40 cellular contexts compared by ENCODE assay signal in genomic region chr17:3381957-3382356, GRCh38. TPM values are rescaled to one million over a fixed set of nuclear protein-coding genes. Genes with fewer than 3 reads are reported as not detected.
"Had no signal": no experiment of that assay in that cellular context is flagged by ENCODE, and none has a peak within 500 bp of the region (broad histone marks: within the 10 kb centered on the region; RNA-seq: fewer than 3 reads in every experiment).

No MANE protein-coding gene starts in this region.

- H3K27ac Mint-ChIP-seq: activated B cell treated with CpG ODN at 0.5 μM for 24 hours; activated CD4-positive, alpha-beta memory T cell treated with anti-CD3 and anti-CD28 coated beads for 36 hours; activated CD4-positive, alpha-beta T cell treated with anti-CD3 and anti-CD28 coated beads, Interleukin-2, amount 10 ng/mL, durations not matched to agents 24 days and 14 days; activated CD8-positive, alpha-beta T cell treated with anti-CD3 and anti-CD28 coated beads for 36 hours; activated naive CD4-positive, alpha-beta T cell treated with anti-CD3 and anti-CD28 coated beads for 36 hours; activated naive CD4-positive, alpha-beta T cell treated with anti-CD3 and anti-CD28 coated beads, Interleukin-2, amount 50 U/mL, for 72 hours; activated naive CD8-positive, alpha-beta T cell treated with anti-CD3 and anti-CD28 coated beads for 36 hours; activated T-cell treated with anti-CD3 and anti-CD28 coated beads, Interleukin-2, amount 50 U/mL, for 72 hours; activated T-helper 1 cell treated with anti-CD3 and anti-CD28 coated beads, Interleukin-12 subunit alpha, Interleukin-12 subunit beta, Interleukin-2, Interleukin-4 antibody, amounts not matched to agents 30 ng/mL and 10 ng/mL and 1 ng/mL, durations not matched to agents 14 hours and 24 hours and 36 hours; activated T-helper 17 cell treated with anti-CD3 and anti-CD28 coated beads, Interleukin-2, amount 50 U/mL, for 72 hours; brain; T-helper 1 cell treated with Interleukin-12 subunit alpha and Interleukin-12 subunit beta and Interleukin-4 antibody, amounts not matched to agents 30 μg/mL and 1 μg/mL, for 36 hours; T-helper 2 cell treated with Interferon-gamma antibody and Interleukin-4, amounts not matched to agents 5 μg/mL and 100 μg/mL, for 36 hours had no signal

- H3K4me3 ChIP-seq: adrenal gland, ascending aorta, cardiac muscle cell had no signal

- H3K27me3 ChIP-seq: ascending aorta, cardiac muscle cell had no signal

- H3K36me3 ChIP-seq: adrenal gland, ascending aorta, cardiac muscle cell, WERI-Rb-1 had no signal

- H3K9me3 ChIP-seq: adrenal gland, ascending aorta had no signal

- H3K9me3 Mint-ChIP-seq: activated B cell treated with CpG ODN at 0.5 μM for 24 hours; activated CD4-positive, alpha-beta memory T cell treated with anti-CD3 and anti-CD28 coated beads for 36 hours; activated CD4-positive, alpha-beta T cell treated with anti-CD3 and anti-CD28 coated beads, Interleukin-2, amount 10 ng/mL, durations not matched to agents 24 days and 14 days; activated CD8-positive, alpha-beta T cell treated with anti-CD3 and anti-CD28 coated beads for 36 hours; activated naive CD4-positive, alpha-beta T cell treated with anti-CD3 and anti-CD28 coated beads for 36 hours; activated naive CD8-positive, alpha-beta T cell treated with anti-CD3 and anti-CD28 coated beads for 36 hours; activated T-helper 1 cell treated with anti-CD3 and anti-CD28 coated beads, Interleukin-12 subunit alpha, Interleukin-12 subunit beta, Interleukin-2, Interleukin-4 antibody, amounts not matched to agents 30 ng/mL and 10 ng/mL and 1 ng/mL, durations not matched to agents 14 hours and 24 hours and 36 hours; activated T-helper 17 cell treated with anti-CD3 and anti-CD28 coated beads, Interleukin-2, amount 50 U/mL, for 72 hours; central memory CD8-positive, alpha-beta T cell; T-helper 2 cell treated with Interferon-gamma antibody and Interleukin-4, amounts not matched to agents 5 μg/mL and 100 μg/mL, for 36 hours had no signal

- DNase-seq: activated B cell treated with CpG ODN at 0.5 μM for 24 hours; activated CD4-positive, alpha-beta memory T cell treated with anti-CD3 and anti-CD28 coated beads for 36 hours; activated CD4-positive, alpha-beta T cell treated with anti-CD3 and anti-CD28 coated beads for 4 hours; activated CD4-positive, alpha-beta T cell treated with anti-CD3 and anti-CD28 coated beads, Interleukin-2, amount 10 ng/mL, durations not matched to agents 24 days and 14 days; activated CD4-positive, alpha-beta T cell treated with anti-CD3 and anti-CD28 coated beads, Interleukin-2, amount 50 U/mL, for 1 hour; activated CD4-positive, alpha-beta T cell treated with anti-CD3 and anti-CD28 coated beads, Interleukin-2, amount 50 U/mL, for 4 hours; activated CD4-positive, CD25-positive, alpha-beta regulatory T cell treated with anti-CD3 and anti-CD28 coated beads, Interleukin-2, amount 50 U/mL, for 72 hours; activated CD8-positive, alpha-beta memory T cell treated with anti-CD3 and anti-CD28 coated beads, Interleukin-2, amount 50 U/mL, for 4 hours; activated CD8-positive, alpha-beta T cell treated with anti-CD3 and anti-CD28 coated beads for 36 hours; activated effector memory CD4-positive, alpha-beta T cell treated with anti-CD3 and anti-CD28 coated beads, Interleukin-2, amount 50 U/mL, for 16 hours; activated gamma-delta T cell treated with Interleukin-2 at 50 U/mL for 16 hours; activated naive CD4-positive, alpha-beta T cell; activated naive CD4-positive, alpha-beta T cell treated with anti-CD3 and anti-CD28 coated beads for 36 hours; activated naive CD4-positive, alpha-beta T cell treated with anti-CD3 and anti-CD28 coated beads, Interleukin-2, amount 50 U/mL, for 16 hours; activated naive CD8-positive, alpha-beta T cell treated with anti-CD3 and anti-CD28 coated beads for 36 hours; activated T-cell treated with anti-CD3 and anti-CD28 coated beads for 4 hours; activated T-cell treated with anti-CD3 and anti-CD28 coated beads, Interleukin-2, amount 50 U/mL, for 1 hour; activated T-cell treated with anti-CD3 and anti-CD28 coated beads, Interleukin-2, amount 50 U/mL, for 4 hours; activated T-cell treated with anti-CD3 and anti-CD28 coated beads, Interleukin-2, amount 50 U/mL, for 72 hours; adrenal gland; amygdala; anterior cingulate cortex; caudate nucleus; cerebellar nuclear complex; T-helper 1 cell; T-helper 2 cell; T-helper 9 cell; WERI-Rb-1 had no signal

- H3K36me3 Mint-ChIP-seq: activated CD4-positive, alpha-beta memory T cell treated with anti-CD3 and anti-CD28 coated beads for 36 hours; brain had no signal

- H3K4me1 Mint-ChIP-seq: activated B cell treated with CpG ODN at 0.5 μM for 24 hours; activated CD4-positive, alpha-beta T cell treated with anti-CD3 and anti-CD28 coated beads, Interleukin-2, amount 10 ng/mL, durations not matched to agents 24 days and 14 days; activated naive CD8-positive, alpha-beta T cell treated with anti-CD3 and anti-CD28 coated beads for 36 hours; activated T-helper 17 cell treated with anti-CD3 and anti-CD28 coated beads, Interleukin-2, amount 50 U/mL, for 72 hours; brain; central memory CD8-positive, alpha-beta T cell had no signal

- H3K27ac ChIP-seq: adrenal gland, ascending aorta, cardiac muscle cell, WERI-Rb-1 had no signal

- H3K4me1 ChIP-seq: adrenal gland, ascending aorta had no signal

- H3K4me3 Mint-ChIP-seq: activated B cell treated with CpG ODN at 0.5 μM for 24 hours; activated CD4-positive, alpha-beta memory T cell treated with anti-CD3 and anti-CD28 coated beads for 36 hours; activated CD4-positive, alpha-beta T cell treated with anti-CD3 and anti-CD28 coated beads, Interleukin-2, amount 10 ng/mL, durations not matched to agents 24 days and 14 days; activated CD8-positive, alpha-beta T cell treated with anti-CD3 and anti-CD28 coated beads for 36 hours; activated naive CD4-positive, alpha-beta T cell treated with anti-CD3 and anti-CD28 coated beads for 36 hours; activated naive CD8-positive, alpha-beta T cell treated with anti-CD3 and anti-CD28 coated beads for 36 hours; activated T-cell treated with anti-CD3 and anti-CD28 coated beads, Interleukin-2, amount 50 U/mL, for 4 hours; activated T-cell treated with anti-CD3 and anti-CD28 coated beads, Interleukin-2, amount 50 U/mL, for 72 hours; activated T-helper 1 cell treated with anti-CD3 and anti-CD28 coated beads, Interleukin-12 subunit alpha, Interleukin-12 subunit beta, Interleukin-2, Interleukin-4 antibody, amounts not matched to agents 30 ng/mL and 10 ng/mL and 1 ng/mL, durations not matched to agents 14 hours and 24 hours and 36 hours; activated T-helper 17 cell treated with anti-CD3 and anti-CD28 coated beads, Interleukin-2, amount 50 U/mL, for 72 hours; brain; central memory CD8-positive, alpha-beta T cell; T-helper 1 cell treated with Interleukin-12 subunit alpha and Interleukin-12 subunit beta and Interleukin-4 antibody, amounts not matched to agents 30 μg/mL and 1 μg/mL, for 36 hours; T-helper 2 cell treated with Interferon-gamma antibody and Interleukin-4, amounts not matched to agents 5 μg/mL and 100 μg/mL, for 36 hours had no signal

- ATAC-seq: activated CD8-positive, alpha-beta T cell treated with anti-CD3 and anti-CD28 coated beads for 36 hours; activated naive CD4-positive, alpha-beta T cell treated with anti-CD3 and anti-CD28 coated beads, Interleukin-2, amount 50 U/mL, for 72 hours; activated T-cell treated with anti-CD3 and anti-CD28 coated beads, Interleukin-2, amount 50 U/mL, for 4 hours; activated T-cell treated with anti-CD3 and anti-CD28 coated beads, Interleukin-2, amount 50 U/mL, for 72 hours; activated T-helper 17 cell treated with anti-CD3 and anti-CD28 coated beads, Interleukin-2, amount 50 U/mL, for 72 hours had no signal

RNA-seq across cellular contexts. Expression of gene OR3A2, which starts 4.2 kb away (rescaled TPM):
- total RNA-seq: ascending aorta, bronchial epithelial cell, cardiac muscle cell, chondrocyte had no signal
- polyA plus RNA-seq: cardiac muscle cell had no signal

RNA-seq across cellular contexts. Expression of gene OR1E1, which starts 16.3 kb away (rescaled TPM):
- total RNA-seq: activated B cell treated with CpG ODN at 0.5 μM for 24 hours; activated CD4-positive, alpha-beta memory T cell treated with anti-CD3 and anti-CD28 coated beads for 36 hours; activated CD4-positive, alpha-beta T cell treated with anti-CD3 and anti-CD28 coated beads, Interleukin-2, amount 10 ng/mL, durations not matched to agents 24 days and 14 days; activated CD8-positive, alpha-beta memory T cell treated with anti-CD3 and anti-CD28 coated beads for 36 hours; activated CD8-positive, alpha-beta T cell treated with anti-CD3 and anti-CD28 coated beads for 36 hours; activated naive CD4-positive, alpha-beta T cell treated with anti-CD3 and anti-CD28 coated beads for 36 hours; activated naive CD4-positive, alpha-beta T cell treated with anti-CD3 and anti-CD28 coated beads, Interleukin-2, amount 50 U/mL, for 72 hours; activated naive CD8-positive, alpha-beta T cell treated with anti-CD3 and anti-CD28 coated beads for 36 hours; activated T-cell treated with anti-CD3 and anti-CD28 coated beads, Interleukin-2, amount 50 U/mL, for 4 hours; activated T-cell treated with anti-CD3 and anti-CD28 coated beads, Interleukin-2, amount 50 U/mL, for 72 hours; activated T-helper 1 cell treated with anti-CD3 and anti-CD28 coated beads, Interleukin-12 subunit alpha, Interleukin-12 subunit beta, Interleukin-2, Interleukin-4 antibody, amounts not matched to agents 30 ng/mL and 10 ng/mL and 1 ng/mL, durations not matched to agents 14 hours and 24 hours and 36 hours; activated T-helper 17 cell treated with anti-CD3 and anti-CD28 coated beads, Interleukin-2, amount 50 U/mL, for 72 hours; adrenal gland; ascending aorta; bronchial epithelial cell; cardiac muscle cell; chondrocyte had no signal
- polyA plus RNA-seq: adrenal gland, cardiac muscle cell had no signal

RNA-seq across cellular contexts. Expression of gene OR3A3, which starts 29.2 kb away (rescaled TPM):
- total RNA-seq: activated B cell treated with CpG ODN at 0.5 μM for 24 hours; activated CD4-positive, alpha-beta memory T cell treated with anti-CD3 and anti-CD28 coated beads for 36 hours; activated CD4-positive, alpha-beta T cell treated with anti-CD3 and anti-CD28 coated beads, Interleukin-2, amount 10 ng/mL, durations not matched to agents 24 days and 14 days; activated CD8-positive, alpha-beta memory T cell treated with anti-CD3 and anti-CD28 coated beads for 36 hours; activated CD8-positive, alpha-beta T cell treated with anti-CD3 and anti-CD28 coated beads for 36 hours; activated naive CD4-positive, alpha-beta T cell treated with anti-CD3 and anti-CD28 coated beads for 36 hours; activated naive CD4-positive, alpha-beta T cell treated with anti-CD3 and anti-CD28 coated beads, Interleukin-2, amount 50 U/mL, for 72 hours; activated naive CD8-positive, alpha-beta T cell treated with anti-CD3 and anti-CD28 coated beads for 36 hours; activated T-cell treated with anti-CD3 and anti-CD28 coated beads, Interleukin-2, amount 50 U/mL, for 4 hours; activated T-cell treated with anti-CD3 and anti-CD28 coated beads, Interleukin-2, amount 50 U/mL, for 72 hours; activated T-helper 1 cell treated with anti-CD3 and anti-CD28 coated beads, Interleukin-12 subunit alpha, Interleukin-12 subunit beta, Interleukin-2, Interleukin-4 antibody, amounts not matched to agents 30 ng/mL and 10 ng/mL and 1 ng/mL, durations not matched to agents 14 hours and 24 hours and 36 hours; activated T-helper 17 cell treated with anti-CD3 and anti-CD28 coated beads, Interleukin-2, amount 50 U/mL, for 72 hours; adrenal gland; ascending aorta; bronchial epithelial cell; cardiac muscle cell; chondrocyte had no signal
- polyA plus RNA-seq: adrenal gland, cardiac muscle cell had no signal

RNA-seq across cellular contexts. Expression of gene OR1E2, which starts 51.7 kb away (rescaled TPM):
- total RNA-seq: activated B cell treated with CpG ODN at 0.5 μM for 24 hours; activated CD4-positive, alpha-beta memory T cell treated with anti-CD3 and anti-CD28 coated beads for 36 hours; activated CD4-positive, alpha-beta T cell treated with anti-CD3 and anti-CD28 coated beads, Interleukin-2, amount 10 ng/mL, durations not matched to agents 24 days and 14 days; activated CD8-positive, alpha-beta memory T cell treated with anti-CD3 and anti-CD28 coated beads for 36 hours; activated CD8-positive, alpha-beta T cell treated with anti-CD3 and anti-CD28 coated beads for 36 hours; activated naive CD4-positive, alpha-beta T cell treated with anti-CD3 and anti-CD28 coated beads for 36 hours; activated naive CD4-positive, alpha-beta T cell treated with anti-CD3 and anti-CD28 coated beads, Interleukin-2, amount 50 U/mL, for 72 hours; activated naive CD8-positive, alpha-beta T cell treated with anti-CD3 and anti-CD28 coated beads for 36 hours; activated T-cell treated with anti-CD3 and anti-CD28 coated beads, Interleukin-2, amount 50 U/mL, for 4 hours; activated T-cell treated with anti-CD3 and anti-CD28 coated beads, Interleukin-2, amount 50 U/mL, for 72 hours; activated T-helper 1 cell treated with anti-CD3 and anti-CD28 coated beads, Interleukin-12 subunit alpha, Interleukin-12 subunit beta, Interleukin-2, Interleukin-4 antibody, amounts not matched to agents 30 ng/mL and 10 ng/mL and 1 ng/mL, durations not matched to agents 14 hours and 24 hours and 36 hours; activated T-helper 17 cell treated with anti-CD3 and anti-CD28 coated beads, Interleukin-2, amount 50 U/mL, for 72 hours; adrenal gland; ascending aorta; bronchial epithelial cell; cardiac muscle cell; chondrocyte had no signal
- polyA plus RNA-seq: adrenal gland, cardiac muscle cell had no signal
